27 cellular contexts compared by ENCODE assay signal in genomic region chr20:49803418-49803817, GRCh38. TPM values are rescaled to one million over a fixed set of nuclear protein-coding genes. Genes with fewer than 3 reads are reported as not detected.
DNase-seq lines count a peak whose midpoint lies in the region; ATAC-seq, FAIRE-seq and TF ChIP-seq lines count a peak whose summit lies in the region.
"Had no signal": no experiment of that assay in that cellular context is flagged by ENCODE, and none has a peak within 500 bp of the region (broad histone marks: within the 10 kb centered on the region; RNA-seq: fewer than 3 reads in every experiment).

No MANE protein-coding gene starts in this region.

- H3K9me3 Mint-ChIP-seq in naive B cell, result no peaks in the 10 kb centered on the region
- H3K9me3 Mint-ChIP-seq: CD8-positive, alpha-beta T cell; GM23338; H9 had no signal

- TF ChIP-seq EP300 in HepG2 (IDR thresholded peaks at IDR 0.05; ENCODE audit: low read depth in 2 of 2, low read length in 2 of 2) (no peak), HepG2 (CRISPR knock-in tag; IDR thresholded peaks at IDR 0.05; ENCODE audit: borderline replicate concordance) (no peak)

- H3K27me3 ChIP-seq in HepG2 (ENCODE audit: control insufficient read depth in 1 of 2, insufficient read depth in 2 of 2, low read length in 2 of 2), result no peaks in the 10 kb centered on the region; a peak in 1 of 5 replicates
- no peaks in the 10 kb centered on the region for H3K27me3 ChIP-seq in right lobe of liver
- H3K27me3 ChIP-seq in PC-9 (ENCODE audit: insufficient read depth, low read depth), result no peaks in the 10 kb centered on the region
- H3K27me3 ChIP-seq in mesenchymal stem cell (ENCODE audit: control insufficient read depth in 1 of 2, insufficient read depth in 1 of 2, low read length in 2 of 2), result no peaks in the 10 kb centered on the region
- no peaks in the 10 kb centered on the region for H3K27me3 ChIP-seq in neuronal stem cell (ENCODE audit: control insufficient read depth in 3 of 3, insufficient read depth in 3 of 3, low read depth in 1 of 3, low read length in 3 of 3)

- H2AK5ac ChIP-seq in mesenchymal stem cell (ENCODE audit: low read length, severe bottlenecking) (no peak overlapping the region), neuronal stem cell (ENCODE audit: low read depth, low read length) (no peak overlapping the region)

- WGBS in HepG2 (ENCODE audit: low lambda C conversion rate), result 37% methylated on average over 1 of the region's 1 CpG
- no CpG with 5 or more reads among the region's 1 CpG for WGBS in right lobe of liver (ENCODE audit: insufficient coverage, low coverage, low lambda C conversion rate, missing lambda C conversion rate)
- no CpG with 5 or more reads among the region's 1 CpG for WGBS in mesenchymal stem cell
- WGBS in neuronal stem cell (ENCODE audit: extremely low coverage in 2 of 2, insufficient read length in 2 of 2, insufficient replicate concordance in 1 of 2), 2 donors, result no CpG with 5 or more reads among the region's 1 CpG

- no peak overlapping the region for H2AFZ ChIP-seq in HepG2 (ENCODE audit: low read length)
- no peak overlapping the region for H2AFZ ChIP-seq in PC-9
- H2AFZ ChIP-seq in mesenchymal stem cell (ENCODE audit: low read depth, low read length), result no peak overlapping the region
- H2AFZ ChIP-seq in neuronal stem cell (ENCODE audit: low read length), result no peak overlapping the region

- peaks cover 29 to 51% (median 35%) of the 10 kb centered on the region in 3 donors for H3K4me1 Mint-ChIP-seq in naive B cell
- H3K4me1 Mint-ChIP-seq: GM23338, H9 had no signal

- TF ChIP-seq POLR2A in HepG2 (IDR thresholded peaks at IDR 0.05; ENCODE audit: insufficient read depth in 1 of 2, low read depth in 2 of 2, low read length in 2 of 2) (no peak), right lobe of liver (IDR thresholded peaks at IDR 0.05) (no peak)

- no peaks in the 10 kb centered on the region for H3K79me2 ChIP-seq in HepG2 (ENCODE audit: insufficient read depth, low read length)
- no peaks in the 10 kb centered on the region for H3K79me2 ChIP-seq in PC-9 (ENCODE audit: low read depth)

- H3K14ac ChIP-seq in mesenchymal stem cell (ENCODE audit: low read length in 2 of 2), result no peak overlapping the region
- no peak overlapping the region for H3K14ac ChIP-seq in neuronal stem cell (ENCODE audit: low read length)

- H3K18ac ChIP-seq in mesenchymal stem cell (ENCODE audit: low read depth in 1 of 2, low read length in 2 of 2), result no peak overlapping the region
- no peak overlapping the region for H3K18ac ChIP-seq in neuronal stem cell (ENCODE audit: low read length)

- TF ChIP-seq CTCF in HepG2 (CRISPR knock-in tag; IDR thresholded peaks at IDR 0.05), result no peak
- no peak for TF ChIP-seq CTCF in right lobe of liver (IDR thresholded peaks at IDR 0.05)
- TF ChIP-seq CTCF in PC-9 (conservative IDR thresholded peaks at IDR 0.05), result no peak

- BruUV-seq in HepG2 (replicated peaks; lab: Mats Ljungman, UMichigan) (no TSS peak), PC-9 (replicated peaks; lab: Mats Ljungman, UMichigan) (no TSS peak)

- no peak for TF ChIP-seq RAD21 in HepG2 (CRISPR knock-in tag; IDR thresholded peaks at IDR 0.05)

- peaks cover 45% of the 10 kb centered on the region for H3F3A ChIP-seq in PC-9 (ENCODE audit: insufficient read depth, low read depth)

- H2BK5ac ChIP-seq in mesenchymal stem cell (ENCODE audit: low read depth, low read length, poor library complexity, severe bottlenecking), result no peak overlapping the region
- no peak overlapping the region for H2BK5ac ChIP-seq in neuronal stem cell (ENCODE audit: low read length)

- no peak overlapping the region for H4K8ac ChIP-seq in mesenchymal stem cell (ENCODE audit: low read length)
- no peak overlapping the region for H4K8ac ChIP-seq in neuronal stem cell (ENCODE audit: low read depth, low read length)

- H3K4me2 ChIP-seq in HepG2 (ENCODE audit: low read depth, low read length), result no peak overlapping the region
- no peak overlapping the region for H3K4me2 ChIP-seq in PC-9
- no peak overlapping the region for H3K4me2 ChIP-seq in mesenchymal stem cell (ENCODE audit: low read length, poor library complexity, severe bottlenecking)
- H3K4me2 ChIP-seq in neuronal stem cell (ENCODE audit: insufficient read depth, low read length, poor library complexity, severe bottlenecking), result no peak overlapping the region
- H3K4me2 ChIP-seq: A549, GM23338 had no signal

- H3K9ac ChIP-seq in HepG2 (ENCODE audit: insufficient read depth, low read depth, low read length) (no peak overlapping the region), mesenchymal stem cell (ENCODE audit: low read length) (no peak overlapping the region), neuronal stem cell (ENCODE audit: low read depth, low read length, poor library complexity) (no peak overlapping the region)

- ATAC-seq in HepG2 (no peak), right lobe of liver (no peak), naive B cell (ENCODE audit: low read depth in 2 of 2) (no peak)
- ATAC-seq: A549; CD8-positive, alpha-beta T cell; GM23338; Panc1 had no signal

- H3K23ac ChIP-seq in mesenchymal stem cell (ENCODE audit: low read length in 2 of 2), result no peak overlapping the region
- no peak overlapping the region for H3K23ac ChIP-seq in neuronal stem cell (ENCODE audit: low read depth, low read length, poor library complexity)

- H3K27ac ChIP-seq in HepG2 (ENCODE audit: extremely low read length, insufficient read depth, low read length) (no peak overlapping the region), right lobe of liver (no peak overlapping the region), PC-9 (peak overlapping the region; percentile 98), mesenchymal stem cell (ENCODE audit: low read length, poor library complexity, severe bottlenecking) (no peak overlapping the region), neuronal stem cell (replicated peaks; ENCODE audit: low read length) (no peak overlapping the region)
- H3K27ac ChIP-seq: A549, RWPE1, SK-N-MC had no signal

- H3K79me1 ChIP-seq in mesenchymal stem cell (replicated peaks; ENCODE audit: low read length, poor library complexity, severe bottlenecking) (no peaks in the 10 kb centered on the region), neuronal stem cell (ENCODE audit: low read depth, low read length) (no peaks in the 10 kb centered on the region)

- H3K4ac ChIP-seq in mesenchymal stem cell (ENCODE audit: low read depth in 1 of 2, low read length in 2 of 2), result no peak overlapping the region
- H3K4ac ChIP-seq in neuronal stem cell (ENCODE audit: low read length), result no peak overlapping the region

- H3K9me3 ChIP-seq in HepG2 (ENCODE audit: low read length), result no peaks in the 10 kb centered on the region; the same call in 1 of the 2 replicates
- no peaks in the 10 kb centered on the region for H3K9me3 ChIP-seq in right lobe of liver
- no peaks in the 10 kb centered on the region for H3K9me3 ChIP-seq in PC-9 (ENCODE audit: insufficient read depth, low read depth)
- H3K9me3 ChIP-seq in mesenchymal stem cell (ENCODE audit: control insufficient read depth, low read length), result peaks cover 3% of the 10 kb centered on the region
- H3K9me3 ChIP-seq in neuronal stem cell (replicated peaks in 1 of 2; ENCODE audit: control insufficient read depth in 2 of 2, insufficient read depth in 1 of 2, low read depth in 1 of 2, low read length in 2 of 2), result peaks cover 0 to 2% of the 10 kb centered on the region in 2 donors
- H3K9me3 ChIP-seq: Caco-2 had no signal

- H4K20me1 ChIP-seq in HepG2 (ENCODE audit: insufficient read depth, low read length), result no peaks in the 10 kb centered on the region
- no peaks in the 10 kb centered on the region for H4K20me1 ChIP-seq in PC-9 (ENCODE audit: insufficient read depth)

- no peak for FAIRE-seq in HepG2 (lab: Jason Lieb, UNC)
- FAIRE-seq: A549, G401.6, HTR-8/SVneo had no signal

- POLR2A ChIA-PET in HepG2 (lab: Yijun Ruan, JAX), result no interaction called here
- POLR2A ChIA-PET in PC-9 (lab: Charles Lee; ENCODE audit: unreplicated experiment), result no interaction called here

- H3K4me3 ChIP-seq in HepG2 (replicated peaks in 1 of 3; ENCODE audit: insufficient read depth in 1 of 3, low read depth in 2 of 3, low read length in 3 of 3) (no peak overlapping the region), right lobe of liver (no peak overlapping the region), PC-9 (no peak overlapping the region), mesenchymal stem cell (ENCODE audit: insufficient read depth in 1 of 2, low read depth in 1 of 2, low read length in 2 of 2) (no peak overlapping the region), neuronal stem cell (ENCODE audit: low read length in 2 of 2) (no peak overlapping the region)
- H3K4me3 ChIP-seq: A549, GM23338, SK-N-MC had no signal

- DNase-seq in HepG2 (ENCODE audit: low spot score) (no peak), right lobe of liver (no peak), PC-9 (no peak), naive B cell (no peak), mesenchymal stem cell (no peak), neuronal stem cell (ENCODE audit: low spot score) (no peak), NCI-H128 (lab: John Stamatoyannopoulos, UW; ENCODE audit: unreplicated experiment) (no peak)
- DNase-seq: AML-193; C1 segment of cervical spinal cord; CD8-positive, alpha-beta T cell; H9; KG1; NCI-H1048; NCI-H1417 treated with DMSO at 0.1 percent for 48 hours; NCI-H1694 treated with DMSO at 0.1 percent for 48 hours; NCI-H2081; NCI-H2227 treated with DMSO at 0.1 percent for 48 hours; NCI-H526 treated with DMSO at 0.1 percent for 48 hours; SHP77 treated with DMSO at 0.1 percent for 48 hours had no signal

- H3K36me3 ChIP-seq in HepG2 (replicated peaks in 1 of 2; ENCODE audit: control insufficient read depth in 1 of 2, insufficient read depth in 2 of 2, low read length in 2 of 2) (no peaks in the 10 kb centered on the region), right lobe of liver (no peaks in the 10 kb centered on the region), PC-9 (ENCODE audit: low read depth) (no peaks in the 10 kb centered on the region), mesenchymal stem cell (ENCODE audit: control insufficient read depth in 1 of 2, insufficient read depth in 2 of 2, low read depth in 1 of 2, low read length in 2 of 2) (no peaks in the 10 kb centered on the region), neuronal stem cell (replicated peaks in 1 of 2; ENCODE audit: control insufficient read depth in 2 of 2, insufficient read depth in 2 of 2, low read length in 2 of 2) (no peaks in the 10 kb centered on the region)

- in situ Hi-C loops in HepG2 (cut with HindIII; ENCODE audit: extremely low pct_ligation_motif_present, low pct_unique_long_range_greater_than_20kb), result no loop called here

- H2BK15ac ChIP-seq in mesenchymal stem cell (ENCODE audit: low read depth, poor library complexity, severe bottlenecking), result no peak overlapping the region
- H2BK15ac ChIP-seq in neuronal stem cell (ENCODE audit: low read length), result no peak overlapping the region

- H3K4me3 Mint-ChIP-seq in naive B cell, result no peak overlapping the region
- H3K4me3 Mint-ChIP-seq: CD8-positive, alpha-beta T cell; GM23338; H9 had no signal

- H4K91ac ChIP-seq in mesenchymal stem cell (ENCODE audit: low read length) (no peak overlapping the region), neuronal stem cell (ENCODE audit: low read depth, low read length, poor library complexity) (no peak overlapping the region)

- CTCF ChIA-PET in HepG2 (lab: Yijun Ruan, JAX; ENCODE audit: low intra/inter-chr PET ratio, low total read pairs) (no interaction called here), PC-9 (lab: Charles Lee) (no interaction called here)

- no peaks in the 10 kb centered on the region for H3K36me3 Mint-ChIP-seq in naive B cell
- H3K36me3 Mint-ChIP-seq: CD8-positive, alpha-beta T cell had no signal

- H2BK12ac ChIP-seq in mesenchymal stem cell (ENCODE audit: low read length in 2 of 2) (no peak overlapping the region), neuronal stem cell (ENCODE audit: low read length) (no peak overlapping the region)

- intact Hi-C loops in HepG2 (cut with micrococcal nuclease; ENCODE audit: unreplicated experiment) (no loop called here), right lobe of liver (cut with DNase I) (no loop called here), PC-9 (cut with micrococcal nuclease; ENCODE audit: unreplicated experiment) (no loop called here)

- no peaks in the 10 kb centered on the region for H3K9me2 ChIP-seq in PC-9 (ENCODE audit: insufficient read depth)

- H3K27ac Mint-ChIP-seq in naive B cell, result peak overlapping the region in 4 of 6 donors; percentile 39 to 99 (median 96)
- H3K27ac Mint-ChIP-seq: GM23338, H9 had no signal

- H2BK120ac ChIP-seq in mesenchymal stem cell (ENCODE audit: low read depth, low read length), result no peak overlapping the region
- no peak overlapping the region for H2BK120ac ChIP-seq in neuronal stem cell (ENCODE audit: low read depth, low read length)

- H3K27me3 Mint-ChIP-seq in naive B cell, result peaks cover 4 to 14% (median 5%) of the 10 kb centered on the region in 3 donors

- H3K4me1 ChIP-seq in HepG2 (ENCODE audit: insufficient read depth, low read length) (peaks cover 39% of the 10 kb centered on the region), right lobe of liver (no peaks in the 10 kb centered on the region), PC-9 (replicated peaks; ENCODE audit: insufficient read depth) (peaks cover 51% of the 10 kb centered on the region), mesenchymal stem cell (ENCODE audit: control insufficient read depth, insufficient read depth, low read depth, low read length) (no peaks in the 10 kb centered on the region), neuronal stem cell (ENCODE audit: control insufficient read depth in 2 of 2, insufficient read depth in 1 of 2, low read depth in 1 of 2, low read length in 2 of 2) (no peaks in the 10 kb centered on the region)
- H3K4me1 ChIP-seq: Caco-2 had no signal

RNA-seq across cellular contexts. Expression of gene SLC9A8, which starts 9.2 kb away (rescaled TPM):
- total RNA-seq in HepG2 (2016; rRNA removed; fragmentation: Illumina TruSeq; extraction: Trizol) (2.6 and 7.4 TPM in 2 replicates), right lobe of liver (10 to 100 TPM in 3 of 6 experiments, 1 to 10 TPM in 3; 6.8 to 10.6 (median 9.6) TPM), PC-9 (2021) (12.7 and 21.4 TPM in 2 replicates)
- total RNA-seq in HepG2 (2016; cell fraction: cytosol; rRNA removed; fragmentation: Illumina TruSeq; extraction: Trizol; ENCODE audit: low read depth), result 1.6 TPM in 2 replicates
- total RNA-seq in HepG2 (2016; cell fraction: insoluble cytoplasmic fraction; rRNA removed; fragmentation: Illumina TruSeq; extraction: Trizol), result 2.1 and 7.4 TPM in 2 replicates
- total RNA-seq in HepG2 (2016; cell fraction: membrane; rRNA removed; fragmentation: Illumina TruSeq; extraction: Trizol), result 2.2 and 2.6 TPM in 2 replicates
- 13.8 and 19.0 TPM in 2 replicates for total RNA-seq in HepG2 (2016; cell fraction: nucleus; rRNA removed; fragmentation: Illumina TruSeq; extraction: Trizol)
- polyA plus RNA-seq in HepG2 (2011; rRNA removed) (4.1 and 4.7 TPM in 2 replicates), naive B cell (ENCODE audit: low read depth in 6 of 6) (10 to 100 TPM in 3 of 6 donors, 1 to 10 TPM in 3; 6.4 to 14.2 (median 10.7) TPM)
- polyA plus RNA-seq in HepG2 (2011; cell fraction: cytosol; rRNA removed), result 1.4 and 1.8 TPM in 2 replicates
- polyA plus RNA-seq in HepG2 (2011; cell fraction: nucleus; rRNA removed), result 17.3 and 20.8 TPM in 2 replicates
- 5.9 and 6.1 TPM in 2 replicates for polyA plus RNA-seq in HepG2 (2012)
- 0.68 and 0.75 TPM in 2 replicates for polyA plus RNA-seq in HepG2 (2016; cell fraction: cytosol; fragmentation: Illumina TruSeq; extraction: Trizol; ENCODE audit: low read depth)
- polyA plus RNA-seq in HepG2 (2016; cell fraction: insoluble cytoplasmic fraction; fragmentation: Illumina TruSeq; extraction: Trizol; ENCODE audit: low read depth), result 1.7 and 2.2 TPM in 2 replicates
- 1.2 and 1.5 TPM in 2 replicates for polyA plus RNA-seq in HepG2 (2016; cell fraction: membrane; fragmentation: Illumina TruSeq; extraction: Trizol; ENCODE audit: low read depth)
- polyA plus RNA-seq in HepG2 (2016; cell fraction: nucleus; fragmentation: Illumina TruSeq; extraction: Trizol; ENCODE audit: insufficient read depth, low read depth), result 21.2 and 22.1 TPM in 2 replicates
- polyA minus RNA-seq in HepG2 (2011; rRNA and poly(A)+ RNA removed; ENCODE audit: low replicate concordance), result 25.8 and 28.2 TPM in 2 replicates
- 0.88 and 2.2 TPM in 2 replicates for polyA minus RNA-seq in HepG2 (2011; cell fraction: cytosol; rRNA and poly(A)+ RNA removed)
- polyA minus RNA-seq in HepG2 (2011; cell fraction: nucleus; rRNA and poly(A)+ RNA removed), result 26.4 and 27.8 TPM in 2 replicates
- 3.9 TPM for polyA plus RNA-seq in mesenchymal stem cell (2013, experiment 1 of 2)
- polyA plus RNA-seq in mesenchymal stem cell (2013, experiment 2 of 2), result 3.6 TPM
- 2.9 TPM for polyA plus RNA-seq in neuronal stem cell (2013, experiment 1 of 2)
- 2.7 TPM for polyA plus RNA-seq in neuronal stem cell (2013, experiment 2 of 2)
